Comparison of ENCODE assay signal across 9 cellular contexts in the genomic region with DNA sequence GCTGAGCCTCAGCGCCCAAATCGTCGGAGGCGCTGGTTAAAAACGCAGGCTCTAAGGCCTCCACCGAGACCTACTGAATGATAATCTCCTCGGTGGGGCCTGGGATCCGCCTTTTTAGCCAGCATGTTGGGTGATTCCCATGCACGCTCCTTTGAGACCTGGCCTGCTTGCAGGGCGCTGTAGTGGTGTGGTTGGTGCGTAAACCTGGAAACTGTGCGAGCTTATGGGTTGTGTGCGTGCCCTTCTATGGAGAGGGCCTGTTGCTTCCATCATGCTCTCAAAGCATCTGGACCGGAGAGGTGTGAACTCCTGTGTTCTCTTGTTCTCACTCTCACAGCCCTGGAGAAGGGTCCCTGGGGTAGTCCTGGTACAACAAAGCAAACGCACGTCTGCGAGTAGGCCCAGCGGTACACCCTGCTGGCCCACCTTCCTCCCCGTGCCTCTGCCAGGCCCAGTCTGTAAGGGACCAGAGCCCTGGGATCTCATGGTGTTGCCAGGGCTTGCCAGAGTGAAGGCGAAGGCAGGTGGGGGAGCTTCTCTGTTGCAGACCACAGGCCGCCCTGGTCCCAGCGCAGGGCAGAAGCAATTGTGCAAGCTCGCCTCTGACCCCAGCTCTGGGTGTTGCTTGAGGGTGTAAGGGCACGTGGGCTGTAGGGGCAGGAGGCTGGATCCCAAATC. TPM values are rescaled to one million over a fixed set of nuclear protein-coding genes. Genes with fewer than 3 reads are reported as not detected.
DNase-seq lines count a peak whose midpoint lies in the region; TF ChIP-seq lines count a peak whose summit lies in the region.
"Had no signal": no experiment of that assay in that cellular context is flagged by ENCODE, and none has a peak within 500 bp of the region (broad histone marks: within the 10 kb centered on the region; RNA-seq: fewer than 3 reads in every experiment).

No MANE protein-coding gene starts in this region.

- peaks cover 34% of the 10 kb centered on the region for H3K4me1 ChIP-seq in BLaER1
- peaks cover 6% of the 10 kb centered on the region for H3K4me1 ChIP-seq in Loucy (ENCODE audit: insufficient read depth, low read length, poor library complexity, severe bottlenecking)
- peaks cover 19% of the 10 kb centered on the region for H3K4me1 ChIP-seq in ectodermal cell (ENCODE audit: control insufficient read depth, insufficient read depth, low read length)
- H3K4me1 ChIP-seq in neuron (ENCODE audit: insufficient read depth, low read length) = peaks cover 8% of the 10 kb centered on the region

- TF ChIP-seq CTCF in Loucy (conservative IDR thresholded peaks at IDR 0.05; ENCODE audit: low read length) = no peak

- 0 out of 2 replicates have a peak, but pooled peaks cover 9% of the 10 kb centered on the region for H3K27me3 ChIP-seq in BLaER1
- H3K27me3 ChIP-seq in Loucy (ENCODE audit: insufficient read depth, low read length, poor library complexity, severe bottlenecking) = peaks cover 8% of the 10 kb centered on the region
- peaks cover 34% of the 10 kb centered on the region for H3K27me3 ChIP-seq in ectodermal cell (ENCODE audit: control insufficient read depth, insufficient read depth, low read length, poor library complexity, severe bottlenecking)
- H3K27me3 ChIP-seq in neuron (ENCODE audit: insufficient read depth, low read length) = peaks cover 12% of the 10 kb centered on the region
- no peaks in the 10 kb centered on the region for H3K27me3 ChIP-seq in MG63

- H3K79me2 ChIP-seq in Loucy (ENCODE audit: insufficient read depth, low read length) = no peaks in the 10 kb centered on the region

- H4K20me1 ChIP-seq in BLaER1 = peaks cover 10% of the 10 kb centered on the region; the same call in 1 of the 2 replicates
- H4K20me1 ChIP-seq in Loucy (ENCODE audit: insufficient read depth, low read length, poor library complexity, severe bottlenecking) = no peaks in the 10 kb centered on the region

- no peak overlapping the region for H3K27ac ChIP-seq in BLaER1
- no peak overlapping the region for H3K27ac ChIP-seq in ectodermal cell (ENCODE audit: insufficient read depth, low read depth, low read length, poor library complexity, severe bottlenecking)
- H3K27ac ChIP-seq: epithelial cell of prostate had no signal

- H3K9ac ChIP-seq in BLaER1 = peak overlapping the region; percentile 57; the same call in 1 of the 2 replicates
- no peak overlapping the region for H3K9ac ChIP-seq in Loucy (ENCODE audit: low read depth, low read length, poor library complexity, severe bottlenecking)

- H3K4me3 ChIP-seq in BLaER1 = peak overlapping the region; percentile 76
- H3K4me3 ChIP-seq in Loucy (ENCODE audit: low read length, poor library complexity, severe bottlenecking) = no peak overlapping the region
- peak overlapping the region; percentile 27 for H3K4me3 ChIP-seq in ectodermal cell (ENCODE audit: insufficient read depth, low read depth, low read length)
- peak overlapping the region; percentile 30 for H3K4me3 ChIP-seq in neuron (ENCODE audit: low read length)
- no peak overlapping the region for H3K4me3 ChIP-seq in MG63

- H3K9me3 ChIP-seq in BLaER1 = no peaks in the 10 kb centered on the region
- no peaks in the 10 kb centered on the region for H3K9me3 ChIP-seq in Loucy (ENCODE audit: insufficient read depth, low read depth, low read length)
- no peaks in the 10 kb centered on the region for H3K9me3 ChIP-seq in ectodermal cell (ENCODE audit: control insufficient read depth, low read length)
- H3K9me3 ChIP-seq in neuron (ENCODE audit: low read length) = no peaks in the 10 kb centered on the region
- H3K9me3 ChIP-seq in MG63 = no peaks in the 10 kb centered on the region

- in situ Hi-C loops in G401 (cut with HindIII; ENCODE audit: low sequenced_read_pairs) = no loop called here

- H2AFZ ChIP-seq in Loucy (ENCODE audit: low read length) (no peak overlapping the region; the same call in 1 of the 2 replicates), neuron (ENCODE audit: low read depth, low read length) (no peak overlapping the region)

- H3K9me2 ChIP-seq in Loucy (replicated peaks; ENCODE audit: low read depth, low read length) = no peaks in the 10 kb centered on the region

- H3K4me2 ChIP-seq in BLaER1 = peak overlapping the region; percentile 81
- peak overlapping the region; percentile 40 for H3K4me2 ChIP-seq in Loucy (ENCODE audit: low read depth, low read length, poor library complexity, severe bottlenecking)

- no peaks in the 10 kb centered on the region for H3F3A ChIP-seq in Loucy (ENCODE audit: low read depth)

- DNase-seq in G401 (ENCODE audit: low spot score) (no peak), MG63 (no peak), NCI-H1436 treated with DMSO at 0.1 percent for 48 hours (lab: John Stamatoyannopoulos, UW) (no peak), NCI-H1417 treated with DMSO at 0.1 percent for 48 hours (lab: John Stamatoyannopoulos, UW) (no peak)

- WGBS in ectodermal cell, 2 experiments = 73 to 77% methylated on average over 24 of the region's 24 CpGs

- H3K36me3 ChIP-seq in BLaER1 = no peaks in the 10 kb centered on the region
- no peaks in the 10 kb centered on the region for H3K36me3 ChIP-seq in Loucy (ENCODE audit: insufficient read depth, low read length)
- no peaks in the 10 kb centered on the region for H3K36me3 ChIP-seq in ectodermal cell (ENCODE audit: control insufficient read depth, insufficient read depth, low read length)
- no peaks in the 10 kb centered on the region for H3K36me3 ChIP-seq in neuron (ENCODE audit: insufficient read depth, low read length)
- no peaks in the 10 kb centered on the region for H3K36me3 ChIP-seq in MG63

RNA-seq across cellular contexts. Expression of gene LRRC75A, which starts 0.8 kb away (rescaled TPM):
- polyA plus RNA-seq in ectodermal cell (2013, experiment 1 of 4) = 5.4 TPM
- 5.7 TPM for polyA plus RNA-seq in ectodermal cell (2013, experiment 2 of 4)
- 4.1 TPM for polyA plus RNA-seq in ectodermal cell (2013, experiment 3 of 4)
- polyA plus RNA-seq in ectodermal cell (2013, experiment 4 of 4) = 4.5 TPM
- 0.24 and 0.86 TPM in 2 replicates for total RNA-seq in G401 (2014; rRNA removed; shearing (Covaris generic))
- 0.03 TPM in 1 of 2 replicates, not detected in the other for total RNA-seq in MG63 (2014; rRNA removed; shearing (Covaris generic); ENCODE audit: low replicate concordance)

Comparison
In these comparisons a context has a peak if more than half of its experiments do, and no peak if none do; other contexts are left out.
1. H3K4me3 ChIP-seq: peak in BLaER1 (single experiment), ectodermal cell (single experiment) and neuron (single experiment); none in Loucy (single experiment) and MG63 (single experiment).